Comparison of ENCODE assay signal across 25 cellular contexts in the genomic region with DNA sequence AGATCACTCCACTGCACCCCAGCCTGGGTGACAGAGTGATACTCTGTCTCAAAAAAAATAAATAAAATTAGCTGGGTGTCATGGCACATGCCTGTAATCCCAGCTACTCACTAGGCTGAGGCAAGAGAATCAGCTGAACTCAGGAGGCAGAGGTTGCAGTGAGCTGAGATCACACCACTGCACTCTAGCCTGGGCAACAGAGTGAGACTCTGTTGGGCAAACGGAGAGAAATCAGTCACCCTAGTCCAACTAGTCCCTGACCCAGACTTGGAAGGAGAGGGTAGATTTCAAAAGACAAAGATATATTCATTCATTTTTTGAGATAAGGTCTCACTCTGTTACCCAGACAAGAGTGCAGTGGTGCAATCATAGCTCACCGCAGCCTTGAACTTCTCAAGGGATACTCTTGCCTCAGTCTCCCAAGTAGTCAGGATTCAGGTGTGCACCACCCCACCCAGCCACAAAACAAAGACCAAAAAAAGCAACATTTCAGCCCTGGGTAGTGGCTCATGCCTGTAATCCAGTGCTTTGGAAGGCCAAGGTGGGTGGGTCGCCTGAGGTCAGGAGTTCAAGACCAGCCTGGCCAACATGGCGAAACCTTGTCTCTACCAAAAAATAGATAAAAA.
"Had no signal": no experiment of that assay in that cellular context is flagged by ENCODE, and none has a peak within 500 bp of the region (broad histone marks: within the 10 kb centered on the region; RNA-seq: fewer than 3 reads in every experiment).

No MANE protein-coding gene starts in this region.

- H3K4me3 ChIP-seq: dorsolateral prefrontal cortex, gastrocnemius medialis, lung, mucosa of descending colon, neural progenitor cell, prostate gland, skin epidermis, spleen, suprapubic skin, transverse colon, upper lobe of right lung, uterus had no signal

- H3K4me1 ChIP-seq: gastrocnemius medialis, neural progenitor cell, prostate gland, upper lobe of right lung, uterus had no signal

- H3K9me3 Mint-ChIP-seq: mesothelial cell of epicardium; natural killer cell treated with Interleukin-12 subunit alpha and Interleukin-12 subunit beta and Interleukin-15 and Interleukin-18, amount 100 ng/mL, for 72 hours; neural progenitor cell; stimulated activated naive CD8-positive, alpha-beta T cell treated with anti-CD3 and anti-CD28 coated beads, Interleukin-15, amount 100 ng/mL, for 72 hours had no signal

- H3K9ac ChIP-seq: neural progenitor cell had no signal

- H3K4me1 Mint-ChIP-seq: mesothelial cell of epicardium, neural progenitor cell had no signal

- DNase-seq: cortex of kidney; dorsolateral prefrontal cortex; effector CD4-positive, alpha-beta T cell; foreskin fibroblast; gastrocnemius medialis; head of caudate nucleus; mesenchymal stem cell; mucosa of descending colon; naive B cell; right cardiac atrium; spleen; stimulated activated CD4-positive, alpha-beta T cell treated with anti-CD3 and anti-CD28 coated beads, Interleukin-4, amount 100 ng/mL, for 4 hours; stimulated activated naive CD4-positive, alpha-beta T cell; stimulated activated naive CD8-positive, alpha-beta T cell treated with anti-CD3 and anti-CD28 coated beads, Interleukin-15, amount 100 ng/mL, for 72 hours; transverse colon; upper lobe of right lung; uterus had no signal

- H3K36me3 Mint-ChIP-seq: mesothelial cell of epicardium; naive B cell; natural killer cell treated with Interleukin-12 subunit alpha and Interleukin-12 subunit beta and Interleukin-15 and Interleukin-18, amount 100 ng/mL, for 72 hours; neural progenitor cell had no signal

- H3K4me3 Mint-ChIP-seq: mesothelial cell of epicardium; natural killer cell treated with Interleukin-12 subunit alpha and Interleukin-12 subunit beta and Interleukin-15 and Interleukin-18, amount 100 ng/mL, for 72 hours; neural progenitor cell; stimulated activated naive CD8-positive, alpha-beta T cell treated with anti-CD3 and anti-CD28 coated beads, Interleukin-15, amount 100 ng/mL, for 72 hours had no signal

- H3K27me3 ChIP-seq: dorsolateral prefrontal cortex, gastrocnemius medialis, neural progenitor cell, spleen, suprapubic skin, transverse colon, upper lobe of right lung, uterus had no signal

- H2AFZ ChIP-seq: neural progenitor cell had no signal

- H3K4me2 ChIP-seq: neural progenitor cell had no signal

- ATAC-seq: gastrocnemius medialis; mucosa of descending colon; natural killer cell treated with Interleukin-12 subunit alpha and Interleukin-12 subunit beta and Interleukin-15 and Interleukin-18, amount 100 ng/mL, for 72 hours; right cardiac atrium; stimulated activated naive CD8-positive, alpha-beta T cell treated with anti-CD3 and anti-CD28 coated beads, Interleukin-15, amount 100 ng/mL, for 72 hours; upper lobe of right lung had no signal

- H3K9me3 ChIP-seq: gastrocnemius medialis, mucosa of descending colon, prostate gland, spleen, suprapubic skin, transverse colon, upper lobe of right lung, uterus had no signal

- H3K36me3 ChIP-seq: gastrocnemius medialis, neural progenitor cell, prostate gland, spleen, suprapubic skin, transverse colon, upper lobe of right lung, uterus had no signal

- H3K27me3 Mint-ChIP-seq: naive B cell; natural killer cell treated with Interleukin-12 subunit alpha and Interleukin-12 subunit beta and Interleukin-15 and Interleukin-18, amount 100 ng/mL, for 72 hours; stimulated activated naive CD8-positive, alpha-beta T cell treated with anti-CD3 and anti-CD28 coated beads, Interleukin-15, amount 100 ng/mL, for 72 hours had no signal

- FAIRE-seq: keratinocyte had no signal

- H3K27ac ChIP-seq: dorsolateral prefrontal cortex, gastrocnemius medialis, neural progenitor cell, prostate gland, skin epidermis, spleen, suprapubic skin, transverse colon, upper lobe of right lung, uterus had no signal

- H3K27ac Mint-ChIP-seq: mesothelial cell of epicardium; natural killer cell treated with Interleukin-12 subunit alpha and Interleukin-12 subunit beta and Interleukin-15 and Interleukin-18, amount 100 ng/mL, for 72 hours; neural progenitor cell; stimulated activated naive CD8-positive, alpha-beta T cell treated with anti-CD3 and anti-CD28 coated beads, Interleukin-15, amount 100 ng/mL, for 72 hours had no signal
